ENCODE assay signal across 18 cellular contexts in genomic region chr11:33617672-33618362, GRCh38.
DNase-seq lines count a peak whose midpoint lies in the region; ATAC-seq and TF ChIP-seq lines count a peak whose summit lies in the region.
"Had no signal": no experiment of that assay in that cellular context is flagged by ENCODE, and none has a peak within 500 bp of the region (broad histone marks: within the 10 kb centered on the region; RNA-seq: fewer than 3 reads in every experiment).

No MANE protein-coding gene starts in this region.

- no peak overlapping the region for H3K4me2 ChIP-seq in PC-3 (ENCODE audit: low read length)
- H3K4me2 ChIP-seq: BLaER1, PC-9 had no signal

- H3K4me3 ChIP-seq in PC-3 (ENCODE audit: low read length) (no peak overlapping the region), dorsolateral prefrontal cortex (peak overlapping the region in 41 of 59 donors; percentile 11 to 61 (median 44)), BE2C (ENCODE audit: low read depth, low read length) (no peak overlapping the region)
- H3K4me3 ChIP-seq: BLaER1, PC-9 had no signal

- intact Hi-C loops in PC-3 (cut with micrococcal nuclease) (no loop called here), dorsolateral prefrontal cortex (cut with DNase I) (no loop called here)

- ATAC-seq in PC-3 (peak; percentile 78), GM18511 (IDR thresholded peaks at IDR 0.05; ENCODE audit: unreplicated experiment) (no peak)
- ATAC-seq: SK-N-SH treated with all-trans-retinoic acid at 6 μM for 48 hours had no signal

- H3K9ac ChIP-seq in PC-3 (ENCODE audit: low read length), result no peak overlapping the region; the same call in 1 of the 2 replicates
- H3K9ac ChIP-seq: BLaER1 had no signal

- H3K36me3 ChIP-seq in PC-3 (ENCODE audit: low read depth, low read length), result no peaks in the 10 kb centered on the region
- no peaks in the 10 kb centered on the region for H3K36me3 ChIP-seq in BE2C
- H3K36me3 ChIP-seq: BLaER1 had no signal

- peak overlapping the region; percentile 37 for H3K27ac ChIP-seq in PC-3 (ENCODE audit: low read length)
- peak overlapping the region in 52 of 59 donors; percentile 6 to 88 (median 70) for H3K27ac ChIP-seq in dorsolateral prefrontal cortex
- H3K27ac ChIP-seq in temporal lobe (ENCODE audit: low read depth, low read length), result peak overlapping the region; percentile 50
- H3K27ac ChIP-seq: BLaER1, PC-9 had no signal

- H3K9me3 ChIP-seq in PC-3 (ENCODE audit: low read length), result no peaks in the 10 kb centered on the region
- H3K9me3 ChIP-seq in BE2C, result no peaks in the 10 kb centered on the region
- H3K9me3 ChIP-seq: BLaER1 had no signal

- H3F3A ChIP-seq in PC-3 (ENCODE audit: low read length, unreplicated experiment), result no peaks in the 10 kb centered on the region

- no peak for TF ChIP-seq CTCF in PC-3 (conservative IDR thresholded peaks at IDR 0.05; ENCODE audit: low read depth, low read length)
- no peak for TF ChIP-seq CTCF in dorsolateral prefrontal cortex (IDR thresholded peaks at IDR 0.05 in 54 of 56, conservative IDR thresholded peaks at IDR 0.05 in 2 of 56; ENCODE audit: low read depth in 1 of 56, partially characterized antibody in 56 of 56)
- TF ChIP-seq CTCF in BE2C (IDR thresholded peaks at IDR 0.05; ENCODE audit: low read depth, low read length), result no peak

- H3K9me2 ChIP-seq in PC-3 (replicated peaks; ENCODE audit: low read length), result no peaks in the 10 kb centered on the region

- no peaks in the 10 kb centered on the region for H3K79me2 ChIP-seq in PC-3 (ENCODE audit: low read length)

- no TSS peak for BruUV-seq in PC-3 (replicated peaks; lab: Mats Ljungman, UMichigan)

- CTCF ChIA-PET in PC-3 (lab: Charles Lee), result no interaction called here

- POLR2A ChIA-PET in PC-3 (lab: Charles Lee; ENCODE audit: unreplicated experiment), result no interaction called here

- H3K27me3 ChIP-seq in PC-3 (ENCODE audit: low read length) (no peaks in the 10 kb centered on the region), dorsolateral prefrontal cortex (no peaks in the 10 kb centered on the region), BE2C (no peaks in the 10 kb centered on the region)
- H3K27me3 ChIP-seq: BLaER1 had no signal

- H3K4me1 ChIP-seq in PC-3 (ENCODE audit: insufficient read depth, low read length) (peaks cover 4% of the 10 kb centered on the region; the same call in 1 of the 2 replicates), BE2C (no peaks in the 10 kb centered on the region)
- H3K4me1 ChIP-seq: BLaER1 had no signal

- H2AFZ ChIP-seq in PC-3 (ENCODE audit: low read length), result no peak overlapping the region
- H2AFZ ChIP-seq: PC-9 had no signal

- DNase-seq in PC-3 (peak; percentile 43), astrocyte of the hippocampus (ENCODE audit: low read depth, low spot score) (peak; percentile 67), dorsolateral prefrontal cortex (no peak), BE2C (no peak), NOMO-1 (lab: John Stamatoyannopoulos, UW; ENCODE audit: unreplicated experiment in 2 of 2) (no peak)
- DNase-seq: CD8-positive, alpha-beta memory T cell; GF-D8; IMR-90; NCI-H1048; NCI-H226; NCI-H526; NK-92 treated with Interleukin-12 subunit alpha and Interleukin-12 subunit beta, amount 100 ng/mL, for 24 hours; PC-9; Right ventricle myocardium superior had no signal

- no peaks in the 10 kb centered on the region for H4K20me1 ChIP-seq in PC-3 (ENCODE audit: low read length)
- H4K20me1 ChIP-seq: BLaER1 had no signal

Comparison
In these comparisons a context has a peak if more than half of its experiments do, and no peak if none do; other contexts are left out.
1. DNase-seq: peak in PC-3 (single experiment) and astrocyte of the hippocampus (single experiment); none in dorsolateral prefrontal cortex (0 of 10), BE2C (single experiment) and NOMO-1 (0 of 2).
2. H3K4me3 ChIP-seq: peak in dorsolateral prefrontal cortex (41 of 59); none in PC-3 (single experiment) and BE2C (single experiment).
3. Peak in every context shown above with its lines, with median percentiles within 50 percentile points of each other: H3K27ac ChIP-seq.